ENCODE assay signal across 8 cellular contexts in genomic region chr11:123707606-123708205, GRCh38. TPM values are rescaled to one million over a fixed set of nuclear protein-coding genes. Genes with fewer than 3 reads are reported as not detected.
DNase-seq lines count a peak whose midpoint lies in the region; ATAC-seq lines count a peak whose summit lies in the region.

No MANE protein-coding gene starts in this region.

- no peak for ATAC-seq in HG02973 (IDR thresholded peaks at IDR 0.05; ENCODE audit: unreplicated experiment)

- peak; percentile 50 for DNase-seq in activated gamma-delta T cell treated with Interleukin-2 at 50 U/mL for 16 hours
- no peak for DNase-seq in activated gamma-delta T cell (lab: John Stamatoyannopoulos, UW)
- DNase-seq in Kasumi-1 (lab: John Stamatoyannopoulos, UW): peak; percentile 66 to 83
- peak; percentile 51 for DNase-seq in RPMI8226
- peak; percentile 36 for DNase-seq in activated naive CD4-positive, alpha-beta T cell treated with Interleukin-2 at 50 U/mL for 16 hours
- DNase-seq in glomerular endothelial cell (ENCODE audit: extremely low read depth, low read depth, low spot score): peak; percentile 50
- peak; percentile 17 for DNase-seq in pulmonary artery endothelial cell (ENCODE audit: low read depth, low spot score)

RNA-seq across cellular contexts. Expression of gene ZNF202, which starts 33.8 kb away (rescaled TPM):
- total RNA-seq in glomerular endothelial cell (6.9 and 7.3 TPM in 2 replicates), pulmonary artery endothelial cell (8.5 and 11.3 TPM in 2 replicates)

RNA-seq across cellular contexts. Expression of gene OR6X1, which starts 46.6 kb away (rescaled TPM):
- not detected in 2 replicates for total RNA-seq in glomerular endothelial cell
- total RNA-seq in pulmonary artery endothelial cell: not detected in 2 replicates

RNA-seq across cellular contexts. Expression of gene SCN3B, which starts 53.3 kb away (rescaled TPM):
- total RNA-seq in glomerular endothelial cell (5.4 and 5.8 TPM in 2 replicates), pulmonary artery endothelial cell (0.13 and 0.39 TPM in 2 replicates)
